In genomic region chr4:186037692-186038658, GRCh38 we compare ENCODE assay signal across 8 cellular contexts. TPM values are rescaled to one million over a fixed set of nuclear protein-coding genes. Genes with fewer than 3 reads are reported as not detected.
A peak's percentile ranks its signal among the peaks of the same experiment; 100 is the strongest.
DNase-seq lines count a peak whose midpoint lies in the region; ATAC-seq and TF ChIP-seq lines count a peak whose summit lies in the region.

No MANE protein-coding gene starts in this region.

- H3K9me2 ChIP-seq in SK-N-SH = no peaks in the 10 kb centered on the region

- no peaks in the 10 kb centered on the region for H3K9me3 ChIP-seq in SK-N-SH

- TF ChIP-seq CTCF in SK-N-SH (IDR thresholded peaks at IDR 0.05) = peak; percentile 80
- peak; percentile 82 for TF ChIP-seq CTCF in mesothelial cell of epicardium (IDR thresholded peaks at IDR 0.05; ENCODE audit: unreplicated experiment)

- H3K27me3 ChIP-seq in SK-N-SH (ENCODE audit: insufficient read depth) = no peaks in the 10 kb centered on the region

- ATAC-seq in GM21447 (IDR thresholded peaks at IDR 0.05; ENCODE audit: unreplicated experiment) = peak; percentile 76
- ATAC-seq in HG03097 (IDR thresholded peaks at IDR 0.05; ENCODE audit: low FRiP score, unreplicated experiment) = no peak

- TF ChIP-seq EP300 in SK-N-SH (IDR thresholded peaks at IDR 0.05; ENCODE audit: borderline replicate concordance in 1 of 2, low read depth in 1 of 2, low read length in 1 of 2) = no peak

- H3K9ac ChIP-seq in SK-N-SH = no peak overlapping the region

- H3K36me3 Mint-ChIP-seq in mesothelial cell of epicardium = peaks cover 15% of the 10 kb centered on the region

- peaks cover 23% of the 10 kb centered on the region for H3K9me3 Mint-ChIP-seq in mesothelial cell of epicardium

- no peak overlapping the region for H3K4me2 ChIP-seq in SK-N-SH

- peaks cover 15% of the 10 kb centered on the region for H3K27me3 Mint-ChIP-seq in mesothelial cell of epicardium (ENCODE audit: low read depth)

- H3K4me1 Mint-ChIP-seq in mesothelial cell of epicardium = peaks cover 5% of the 10 kb centered on the region

- H3K4me1 ChIP-seq in SK-N-SH (ENCODE audit: control insufficient read depth in 1 of 2, insufficient read depth in 2 of 2, low read depth in 1 of 2, low read length in 1 of 2) = peaks cover 0 to 5% of the 10 kb centered on the region in 2 experiments; a peak in 1 of 4 replicates

- CTCF ChIA-PET in SK-N-SH (lab: Yijun Ruan, JAX) = interaction anchor here (0.6 to 5.5 kb wide), 92 partner anchors 8 to 1026 kb away, joined by 3 to 105 read pairs (median 4); partner anchors contain the start of genes ANKRD37, CCDC110, LRP2BP and TLR3

- H2AFZ ChIP-seq in SK-N-SH (ENCODE audit: low read depth) = no peak overlapping the region

- 9% methylated on average over 12 of the region's 12 CpGs for WGBS in SK-N-SH (ENCODE audit: low lambda C conversion rate)

- H3K36me3 ChIP-seq in SK-N-SH (replicated peaks in 1 of 2; ENCODE audit: control insufficient read depth in 1 of 2, insufficient read depth in 2 of 2, low read length in 1 of 2) = no peaks in the 10 kb centered on the region

- POLR2A ChIA-PET in SK-N-SH (lab: Yijun Ruan, JAX) = interaction anchor here (1.0 to 1.1 kb wide), 2 partner anchors 16 to 895 kb away, joined by 3 to 4 read pairs; partner anchors contain the start of gene SLC25A4

- no peak overlapping the region for H3K27ac ChIP-seq in SK-N-SH (ENCODE audit: low read depth in 2 of 2, low read length in 1 of 2)

- H4K20me1 ChIP-seq in SK-N-SH (ENCODE audit: insufficient read depth) = no peaks in the 10 kb centered on the region

- DNase-seq in NCI-H2107 treated with DMSO at 0.1 percent for 48 hours (lab: John Stamatoyannopoulos, UW; ENCODE audit: unreplicated experiment) (peak; percentile 30), NCI-H2107 (lab: John Stamatoyannopoulos, UW) (no peak), LHCN-M2 (ENCODE audit: low read depth) (peak; percentile 68), SK-N-SH (peak; percentile 61), epidermal melanocyte (ENCODE audit: insufficient read length, low spot score) (peak; percentile 54), mesothelial cell of epicardium (ENCODE audit: low spot score in 2 of 2, unreplicated experiment in 2 of 2) (no peak)

- H3K4me3 Mint-ChIP-seq in mesothelial cell of epicardium = no peak overlapping the region

- TF ChIP-seq RAD21 in SK-N-SH (IDR thresholded peaks at IDR 0.05; ENCODE audit: low read length) = peak; percentile 91

- no peaks in the 10 kb centered on the region for H3K79me2 ChIP-seq in SK-N-SH (ENCODE audit: insufficient read depth)

- H3K4me3 ChIP-seq in SK-N-SH (ENCODE audit: low read depth in 2 of 2, low read length in 1 of 2) = no peak overlapping the region

- no peaks in the 10 kb centered on the region for H3F3A ChIP-seq in SK-N-SH (replicated peaks; ENCODE audit: insufficient read depth)

- H3K27ac Mint-ChIP-seq in mesothelial cell of epicardium = no peak overlapping the region

TF ChIP-seq in SK-N-SH, 30 proteins besides CTCF, POLR2A, EP300 and RAD21:
- no peak for TF ChIP-seq ZBTB33 (IDR thresholded peaks at IDR 0.05; ENCODE audit: borderline replicate concordance, low read depth)
- TF ChIP-seq CHD2 (IDR thresholded peaks at IDR 0.05; ENCODE audit: low read length, partially characterized antibody) = peak; percentile 9
- peak; percentile 71 for TF ChIP-seq SMC3 (IDR thresholded peaks at IDR 0.05; ENCODE audit: low read depth, low read length)

RNA-seq across cellular contexts. Expression of gene TLR3, which starts 31.0 kb away (rescaled TPM):
- 4.9 and 5.4 TPM in 2 replicates for total RNA-seq in LHCN-M2 (2014; rRNA removed)
- 1.3 TPM for polyA plus RNA-seq in LHCN-M2 (2012)
- polyA plus RNA-seq in SK-N-SH (2012; rRNA removed) = 0.51 and 0.68 TPM in 2 replicates
- 0.48 and 0.73 TPM in 2 replicates for polyA plus RNA-seq in SK-N-SH (2012; cell fraction: cytosol; rRNA removed)
- 0.27 and 0.48 TPM in 2 replicates for polyA plus RNA-seq in SK-N-SH (2012; cell fraction: nucleus; rRNA removed)
- total RNA-seq in mesothelial cell of epicardium = 9.1 to 9.3 TPM (median 9.2 TPM) in 3 replicates

Comparison
In these comparisons a context has a peak if more than half of its experiments do, and no peak if none do; other contexts are left out.
1. DNase-seq: peak in NCI-H2107 treated with DMSO at 0.1 percent for 48 hours (single experiment), LHCN-M2 (single experiment), SK-N-SH (single experiment) and epidermal melanocyte (single experiment); none in NCI-H2107 (single experiment) and mesothelial cell of epicardium (0 of 2).